ENCODE assay signal across 12 cellular contexts in genomic region chr10:4240641-4241197, GRCh38.
DNase-seq lines count a peak whose midpoint lies in the region; ATAC-seq and TF ChIP-seq lines count a peak whose summit lies in the region.
"Had no signal": no experiment of that assay in that cellular context is flagged by ENCODE, and none has a peak within 500 bp of the region (broad histone marks: within the 10 kb centered on the region; RNA-seq: fewer than 3 reads in every experiment).

No MANE protein-coding gene starts in this region.

- peaks cover 0 to 16% of the 10 kb centered on the region in 2 donors for H3K36me3 ChIP-seq in ascending aorta
- H3K36me3 ChIP-seq in rectal smooth muscle tissue (ENCODE audit: control insufficient read depth, insufficient read depth, low read length): no peaks in the 10 kb centered on the region

- H3K27me3 Mint-ChIP-seq in T-cell: peaks cover 0 to 3% of the 10 kb centered on the region in 2 donors

- H3K4me1 ChIP-seq in ascending aorta: peaks cover 0 to 14% of the 10 kb centered on the region in 2 donors
- H3K4me1 ChIP-seq in rectal smooth muscle tissue (ENCODE audit: control insufficient read depth, insufficient read depth, low read length): peaks cover 18% of the 10 kb centered on the region

- H3K27ac Mint-ChIP-seq in T-cell: no peak overlapping the region

- H3K36me3 Mint-ChIP-seq in T-cell: no peaks in the 10 kb centered on the region

- peaks cover 0 to 19% (median 11%) of the 10 kb centered on the region in 3 donors for H3K4me1 Mint-ChIP-seq in T-cell

- TF ChIP-seq CTCF in ascending aorta (IDR thresholded peaks at IDR 0.05) (no peak), foreskin fibroblast (IDR thresholded peaks at IDR 0.05; ENCODE audit: low read depth, low read length) (no peak)

- H3K27ac ChIP-seq in ascending aorta (peak overlapping the region; percentile 87 to 94), rectal smooth muscle tissue (ENCODE audit: low read depth, low read length) (peak overlapping the region; percentile 92)

- no peak overlapping the region for H3K4me3 Mint-ChIP-seq in T-cell

- H3K27me3 ChIP-seq in ascending aorta (no peaks in the 10 kb centered on the region), rectal smooth muscle tissue (ENCODE audit: control insufficient read depth, insufficient read depth, low read length) (no peaks in the 10 kb centered on the region)

- peaks cover 4 to 8% (median 7%) of the 10 kb centered on the region in 3 donors for H3K9me3 Mint-ChIP-seq in T-cell

- intact Hi-C loops in ascending aorta (cut with DNase I): loop anchor here (1.0 to 5.0 kb wide), 8 partner anchors 108 to 1013 kb away; no protein-coding TSS in a partner anchor

- peak; percentile 90 for DNase-seq in EL
- no peak for DNase-seq in ascending aorta (ENCODE audit: low spot score in 2 of 2)
- peak; percentile 71 to 88 for DNase-seq in foreskin fibroblast
- no peak for DNase-seq in AML-193 (lab: John Stamatoyannopoulos, UW)
- DNase-seq in T-cell: no peak
- no peak for DNase-seq in MV-4-11 (lab: John Stamatoyannopoulos, UW)
- DNase-seq: central memory CD4-positive, alpha-beta T cell; kidney; stimulated activated CD4-positive, alpha-beta T cell treated with anti-CD3 and anti-CD28 coated beads, Interleukin-15, amount 100 ng/mL, for 24 hours; substantia nigra had no signal

- CTCF ChIA-PET in T-cell (lab: Charles Lee): no interaction called here

- no peak for ATAC-seq in GM19452 (IDR thresholded peaks at IDR 0.05; ENCODE audit: unreplicated experiment)
- no peak for ATAC-seq in T-cell (replicated peaks in 1 of 4)

- H3K4me3 ChIP-seq in ascending aorta: peak overlapping the region; percentile 7 to 61
- H3K4me3 ChIP-seq in foreskin fibroblast (ENCODE audit: low read depth in 1 of 2, low read length in 2 of 2): no peak overlapping the region
- H3K4me3 ChIP-seq in rectal smooth muscle tissue (ENCODE audit: low read length): no peak overlapping the region

- POLR2A ChIA-PET in T-cell (lab: Charles Lee): no interaction called here

- no peak overlapping the region for H3K9ac ChIP-seq in rectal smooth muscle tissue (ENCODE audit: low read length)

- peaks cover 0 to 17% of the 10 kb centered on the region in 2 donors for H3K9me3 ChIP-seq in ascending aorta

Comparison
In these comparisons a context has a peak if more than half of its experiments do, and no peak if none do; other contexts are left out.
1. DNase-seq: peak in EL (single experiment) and foreskin fibroblast (2 of 2); none in ascending aorta (0 of 2), AML-193 (0 of 2), T-cell (0 of 34) and MV-4-11 (single experiment).
2. H3K4me3 ChIP-seq: peak in ascending aorta (2 of 2); none in foreskin fibroblast (0 of 2) and rectal smooth muscle tissue (single experiment).